31 cellular contexts compared by ENCODE assay signal in genomic region chrX:28757290-28757689, GRCh38.
"Had no signal": no experiment of that assay in that cellular context is flagged by ENCODE, and none has a peak within 500 bp of the region (broad histone marks: within the 10 kb centered on the region; RNA-seq: fewer than 3 reads in every experiment).

No MANE protein-coding gene starts in this region.

- H3K27ac ChIP-seq: brain microvascular endothelial cell, coronary artery, WERI-Rb-1 had no signal

- H3K4me3 ChIP-seq: coronary artery, dorsolateral prefrontal cortex had no signal

- DNase-seq: activated B cell treated with CpG ODN at 0.5 μM for 24 hours; activated CD4-positive, alpha-beta T cell treated with anti-CD3 and anti-CD28 coated beads for 48 hours; activated CD4-positive, alpha-beta T cell treated with anti-CD3 and anti-CD28 coated beads, Interleukin-2, amount 50 U/mL, for 1 hour; activated CD4-positive, alpha-beta T cell treated with anti-CD3 and anti-CD28 coated beads, Interleukin-2, amount 50 U/mL, for 48 hours; activated CD8-positive, alpha-beta memory T cell treated with anti-CD3 and anti-CD28 coated beads for 24 hours; activated CD8-positive, alpha-beta T cell treated with anti-CD3 and anti-CD28 coated beads for 36 hours; activated effector memory CD4-positive, alpha-beta T cell treated with Interleukin-2 at 50 U/mL for 16 hours; activated gamma-delta T cell treated with Interleukin-2 at 50 U/mL for 16 hours; activated naive CD4-positive, alpha-beta T cell treated with anti-CD3 and anti-CD28 coated beads, Interleukin-2, amount 50 U/mL, for 16 hours; activated naive CD4-positive, alpha-beta T cell treated with Interleukin-2 at 50 U/mL for 16 hours; activated T-cell treated with anti-CD3 and anti-CD28 coated beads, Interleukin-2, amount 50 U/mL, for 4 hours; amniotic stem cell; anterior cingulate cortex; brain microvascular endothelial cell; central memory CD4-positive, alpha-beta T cell; cerebellar nuclear complex; dorsolateral prefrontal cortex; effector memory CD4-positive, alpha-beta T cell; endodermal cell; foreskin fibroblast; T-cell; T-helper 9 cell; WERI-Rb-1 had no signal

- H3K36me3 ChIP-seq: brain microvascular endothelial cell, WERI-Rb-1 had no signal

- H3K4me3 Mint-ChIP-seq: activated B cell treated with CpG ODN at 0.5 μM for 24 hours; activated CD8-positive, alpha-beta T cell treated with anti-CD3 and anti-CD28 coated beads for 36 hours; activated naive CD8-positive, alpha-beta T cell; activated T-cell treated with anti-CD3 and anti-CD28 coated beads, Interleukin-2, amount 50 U/mL, for 4 hours; activated T-helper 17 cell treated with anti-CD3 and anti-CD28 coated beads, Interleukin-2, amount 50 U/mL, for 72 hours; dendritic cell treated with granulocyte-macrophage colony-stimulating factor and Interleukin-4, amounts not matched to agents 40 ng/mL and 50 ng/mL, for 4 days; endodermal cell; T-cell; T-helper 1 cell treated with Interleukin-12 subunit alpha and Interleukin-12 subunit beta and Interleukin-4 antibody, amounts not matched to agents 30 μg/mL and 1 μg/mL, for 36 hours had no signal

- H3K27me3 Mint-ChIP-seq: activated B cell treated with CpG ODN at 0.5 μM for 24 hours; activated CD8-positive, alpha-beta T cell treated with anti-CD3 and anti-CD28 coated beads for 36 hours; activated naive CD8-positive, alpha-beta T cell; activated T-helper 17 cell treated with anti-CD3 and anti-CD28 coated beads, Interleukin-2, amount 50 U/mL, for 72 hours; dendritic cell treated with granulocyte-macrophage colony-stimulating factor and Interleukin-4, amounts not matched to agents 40 ng/mL and 50 ng/mL, for 4 days had no signal

- H3K9me3 Mint-ChIP-seq: endodermal cell had no signal

- H3K27me3 ChIP-seq: brain microvascular endothelial cell had no signal

- FAIRE-seq: frontal cortex had no signal

- ATAC-seq: activated CD4-positive, CD25-positive, alpha-beta regulatory T cell treated with anti-CD3 and anti-CD28 coated beads, Interleukin-2, amount 50 U/mL, for 24 hours; activated CD8-positive, alpha-beta T cell treated with anti-CD3 and anti-CD28 coated beads for 36 hours; activated T-cell treated with anti-CD3 and anti-CD28 coated beads, Interleukin-2, amount 50 U/mL, for 4 hours; activated T-helper 17 cell treated with anti-CD3 and anti-CD28 coated beads, Interleukin-2, amount 50 U/mL, for 72 hours; esophagus mucosa; T-cell had no signal

- H3K4me1 Mint-ChIP-seq: activated B cell treated with CpG ODN at 0.5 μM for 24 hours; activated T-helper 17 cell treated with anti-CD3 and anti-CD28 coated beads, Interleukin-2, amount 50 U/mL, for 72 hours; endodermal cell; T-cell had no signal

- H3K27ac Mint-ChIP-seq: activated B cell treated with CpG ODN at 0.5 μM for 24 hours; activated CD8-positive, alpha-beta T cell treated with anti-CD3 and anti-CD28 coated beads for 36 hours; activated naive CD8-positive, alpha-beta T cell; activated T-helper 17 cell treated with anti-CD3 and anti-CD28 coated beads, Interleukin-2, amount 50 U/mL, for 72 hours; dendritic cell treated with granulocyte-macrophage colony-stimulating factor and Interleukin-4, amounts not matched to agents 40 ng/mL and 50 ng/mL, for 4 days; endodermal cell; T-cell; T-helper 1 cell treated with Interleukin-12 subunit alpha and Interleukin-12 subunit beta and Interleukin-4 antibody, amounts not matched to agents 30 μg/mL and 1 μg/mL, for 36 hours had no signal

- H3K36me3 Mint-ChIP-seq: activated naive CD8-positive, alpha-beta T cell; T-cell had no signal
